25 cellular contexts compared by ENCODE assay signal in genomic region chr11:110078923-110079544, GRCh38.
"Had no signal": no experiment of that assay in that cellular context is flagged by ENCODE, and none has a peak within 500 bp of the region (broad histone marks: within the 10 kb centered on the region; RNA-seq: fewer than 3 reads in every experiment).

No MANE protein-coding gene starts in this region.

- DNase-seq: colonic mucosa; dermis blood vessel endothelial cell; endodermal cell; erythroblast; foreskin melanocyte; heart left ventricle; hippocampal formation; kidney glomerular epithelial cell; left ventricle myocardium inferior; lower lobe of right lung; mesenchymal stem cell; midbrain; nucleus accumbens; ovary; small intestine; stimulated activated CD4-positive, alpha-beta T cell treated with anti-CD3 and anti-CD28 coated beads, Interleukin-12 subunit alpha, Interleukin-12 subunit beta, amount 100 ng/mL, for 4 hours; stimulated activated naive CD4-positive, alpha-beta T cell; stomach; substantia nigra; transverse colon had no signal

- H3K9me3 ChIP-seq: colonic mucosa, lower lobe of right lung, ovary had no signal

- H3K4me1 ChIP-seq: lower lobe of right lung, right atrium auricular region had no signal

- H3K36me3 Mint-ChIP-seq: natural killer cell treated with Interleukin-12 subunit alpha and Interleukin-12 subunit beta and Interleukin-15 and Interleukin-18, amount 100 ng/mL, for 72 hours; neural progenitor cell had no signal

- H3K27ac ChIP-seq: colonic mucosa, heart left ventricle, left ventricle myocardium inferior, lower lobe of right lung, neural progenitor cell, ovary, right atrium auricular region, stomach, thoracic aorta had no signal

- FAIRE-seq: endothelial cell of umbilical vein, small intestine had no signal

- H3K27ac Mint-ChIP-seq: endodermal cell, neural progenitor cell had no signal

- H3K4me3 ChIP-seq: colonic mucosa, heart left ventricle, left ventricle myocardium inferior, lower lobe of right lung, neural progenitor cell, ovary, right atrium auricular region, stomach, thoracic aorta, transverse colon had no signal

- H3K27me3 ChIP-seq: colonic mucosa, heart left ventricle, neural progenitor cell, ovary, right atrium auricular region, stomach, transverse colon had no signal

- H3K9me3 Mint-ChIP-seq: natural killer cell treated with Interleukin-12 subunit alpha and Interleukin-12 subunit beta and Interleukin-15 and Interleukin-18, amount 100 ng/mL, for 72 hours; neural progenitor cell had no signal

- H3K36me3 ChIP-seq: colonic mucosa, heart left ventricle, left ventricle myocardium inferior, lower lobe of right lung, neural progenitor cell, ovary, right atrium auricular region, stomach, thoracic aorta, transverse colon had no signal

- ATAC-seq: heart left ventricle; lower lobe of right lung; natural killer cell treated with Interleukin-12 subunit alpha and Interleukin-12 subunit beta and Interleukin-15 and Interleukin-18, amount 100 ng/mL, for 72 hours had no signal

- H3K4me3 Mint-ChIP-seq: endodermal cell, neural progenitor cell had no signal
